9 cellular contexts compared by ENCODE assay signal in the genomic region with DNA sequence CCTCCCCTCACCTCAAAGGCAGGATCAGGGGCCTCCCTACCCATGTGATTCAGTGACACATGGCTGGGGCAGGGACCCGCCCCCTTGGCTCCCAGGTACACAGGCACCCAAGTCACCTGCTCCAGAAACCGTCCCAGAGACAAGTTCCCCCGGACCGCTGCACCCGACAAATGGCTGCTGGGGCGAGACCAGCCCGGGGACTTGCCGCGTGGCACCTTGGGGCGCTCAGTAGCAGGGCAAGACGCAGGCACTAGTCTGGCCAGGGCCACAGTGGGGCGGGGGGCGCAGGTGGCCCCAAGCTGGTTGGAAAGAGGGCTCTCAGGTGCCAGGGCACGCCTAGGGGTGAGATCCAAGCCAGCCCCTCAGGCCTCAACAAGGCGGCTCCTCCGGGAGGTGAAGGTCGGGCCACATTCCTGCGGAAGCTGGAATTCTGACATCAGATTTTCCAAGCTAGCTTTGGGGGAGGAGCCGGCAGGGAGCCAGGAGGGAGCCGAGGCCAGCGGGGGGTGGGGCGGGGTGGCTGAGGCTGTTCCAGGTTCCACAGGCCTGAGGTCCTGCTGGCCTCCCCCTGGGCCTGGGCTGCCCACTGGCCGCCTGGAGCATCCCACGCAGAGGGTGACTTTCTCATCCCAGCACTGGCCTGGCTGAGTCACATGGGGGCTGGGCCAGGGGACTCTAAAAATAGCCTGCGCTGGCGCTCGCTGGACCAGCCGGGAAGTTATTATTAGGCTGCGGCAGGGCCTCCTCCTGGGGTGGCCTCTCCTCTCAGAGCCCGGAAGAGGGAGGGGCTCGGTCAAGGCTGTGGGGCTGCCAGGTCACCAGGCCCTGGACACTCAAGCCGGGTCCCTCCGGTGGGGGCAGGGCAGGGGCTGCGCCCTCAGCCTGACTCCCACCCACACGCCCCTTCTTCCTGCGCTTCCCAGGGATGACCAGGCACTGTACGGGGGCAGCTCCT. TPM values are rescaled to one million over a fixed set of nuclear protein-coding genes. Genes with fewer than 3 reads are reported as not detected.
DNase-seq lines count a peak whose midpoint lies in the region; ATAC-seq lines count a peak whose summit lies in the region.
"Had no signal": no experiment of that assay in that cellular context is flagged by ENCODE, and none has a peak within 500 bp of the region (broad histone marks: within the 10 kb centered on the region; RNA-seq: fewer than 3 reads in every experiment).

No MANE protein-coding gene starts in this region.

- H3K9me3 ChIP-seq in BLaER1 treated with 17β-estradiol and CSF1 and Interleukin-3, amounts not matched to agents 10 nM and 100 nM (replicated peaks in 1 of 11) = no peaks in the 10 kb centered on the region
- no peaks in the 10 kb centered on the region for H3K9me3 ChIP-seq in stomach smooth muscle (ENCODE audit: control insufficient read depth in 2 of 2, low read length in 2 of 2)

- peak overlapping the region in 9 of 11 experiments; percentile 5 to 62 (median 43); a peak in 15 of 22 replicates for H3K9ac ChIP-seq in BLaER1 treated with 17β-estradiol and CSF1 and Interleukin-3, amounts not matched to agents 10 nM and 100 nM
- H3K9ac ChIP-seq in stomach smooth muscle (ENCODE audit: low read length in 2 of 2) = peak overlapping the region in 1 of 2 donors; percentile 29

- peak overlapping the region in 4 of 10 experiments; percentile 11 to 31 (median 24); a peak in 6 of 20 replicates for H3K4me3 ChIP-seq in BLaER1 treated with 17β-estradiol and CSF1 and Interleukin-3, amounts not matched to agents 10 nM and 100 nM
- H3K4me3 ChIP-seq in stomach smooth muscle (ENCODE audit: low read length in 2 of 2) = peak overlapping the region; percentile 40 to 64

- peaks cover 0 to 38% (median 0%) of the 10 kb centered on the region in 11 experiments; a peak in 4 of 22 replicates for H4K20me1 ChIP-seq in BLaER1 treated with 17β-estradiol and CSF1 and Interleukin-3, amounts not matched to agents 10 nM and 100 nM

- peak overlapping the region in 9 of 11 experiments; percentile 35 to 72 (median 53); a peak in 16 of 22 replicates for H3K27ac ChIP-seq in BLaER1 treated with 17β-estradiol and CSF1 and Interleukin-3, amounts not matched to agents 10 nM and 100 nM
- H3K27ac ChIP-seq in cingulate gyrus (ENCODE audit: low read depth, low read length) (peak overlapping the region; percentile 72), stomach smooth muscle (ENCODE audit: low read length) (peak overlapping the region; percentile 67)

- no peaks in the 10 kb centered on the region for H3K36me3 ChIP-seq in BLaER1 treated with 17β-estradiol and CSF1 and Interleukin-3, amounts not matched to agents 10 nM and 100 nM
- no peaks in the 10 kb centered on the region for H3K36me3 ChIP-seq in stomach smooth muscle (ENCODE audit: control insufficient read depth in 2 of 2, insufficient read depth in 2 of 2, low read length in 2 of 2)

- DNase-seq in M059J (ENCODE audit: low read depth) (peak; percentile 97), kidney glomerular epithelial cell (lab: John Stamatoyannopoulos, UW) (peak; percentile 93), NCI-H1694 (lab: John Stamatoyannopoulos, UW) (no peak)
- DNase-seq in activated naive CD4-positive, alpha-beta T cell (lab: John Stamatoyannopoulos, UW) = no peak
- DNase-seq: naive B cell had no signal

- peaks cover 0 to 46% (median 0%) of the 10 kb centered on the region in 11 experiments; a peak in 4 of 22 replicates for H3K27me3 ChIP-seq in BLaER1 treated with 17β-estradiol and CSF1 and Interleukin-3, amounts not matched to agents 10 nM and 100 nM
- no peaks in the 10 kb centered on the region for H3K27me3 ChIP-seq in stomach smooth muscle (ENCODE audit: control insufficient read depth in 1 of 2, insufficient read depth in 2 of 2, low read length in 2 of 2)

- H3K4me1 ChIP-seq in BLaER1 treated with 17β-estradiol and CSF1 and Interleukin-3, amounts not matched to agents 10 nM and 100 nM = peaks cover 60 to 78% (median 75%) of the 10 kb centered on the region in 10 experiments
- H3K4me1 ChIP-seq in stomach smooth muscle (ENCODE audit: control insufficient read depth, insufficient read depth, low read length) = peaks cover 70% of the 10 kb centered on the region

- H3K4me2 ChIP-seq in BLaER1 treated with 17β-estradiol and CSF1 and Interleukin-3, amounts not matched to agents 10 nM and 100 nM = peak overlapping the region; percentile 79 to 98 (median 95)

- no peak for ATAC-seq in GM19397 (IDR thresholded peaks at IDR 0.05; ENCODE audit: unreplicated experiment)

RNA-seq across cellular contexts. Expression of gene INPP5A, which starts 20.5 kb away (rescaled TPM):
- total RNA-seq in M059J (2014; rRNA removed; shearing (Covaris generic)) = 13.0 and 15.3 TPM in 2 replicates

Comparison
In these comparisons a context has a peak if more than half of its experiments do, and no peak if none do; other contexts are left out.
1. DNase-seq: peak in M059J (single experiment) and kidney glomerular epithelial cell (single experiment); none in activated naive CD4-positive, alpha-beta T cell (0 of 4) and NCI-H1694 (single experiment).
2. Peak in every context shown above with its lines, with median percentiles within 50 percentile points of each other: H3K27ac ChIP-seq.